Comparison of ENCODE assay signal across 9 cellular contexts in genomic region chr12:11650279-11650696, GRCh38. TPM values are rescaled to one million over a fixed set of nuclear protein-coding genes. Genes with fewer than 3 reads are reported as not detected.
DNase-seq lines count a peak whose midpoint lies in the region; ATAC-seq, FAIRE-seq and TF ChIP-seq lines count a peak whose summit lies in the region.
"Had no signal": no experiment of that assay in that cellular context is flagged by ENCODE, and none has a peak within 500 bp of the region (broad histone marks: within the 10 kb centered on the region; RNA-seq: fewer than 3 reads in every experiment).

No MANE protein-coding gene starts in this region.

- BruUV-seq in GM12878 (replicated peaks; lab: Mats Ljungman, UMichigan) = no TSS peak

- H3K14ac ChIP-seq in mesenchymal stem cell (ENCODE audit: low read length in 2 of 2) = peak overlapping the region in 1 of 2 experiments; percentile 78

- H2BK120ac ChIP-seq in mesenchymal stem cell (ENCODE audit: low read depth, low read length) = peak overlapping the region; percentile 77

- CTCF ChIA-PET in AG04449 (lab: Yijun Ruan, JAX) (interaction anchor here (1.6 to 2.2 kb wide), 2 partner anchors 70 to 382 kb away, joined by 3 to 8 read pairs; no protein-coding TSS in a partner anchor), GM12878 (lab: Yijun Ruan, JAX) (interaction anchor here (1.0 to 1.5 kb wide), 4 partner anchors 27 to 383 kb away, joined by 3 to 6 read pairs (median 3); no protein-coding TSS in a partner anchor)

- H3K4me3 Mint-ChIP-seq in IgD-negative memory B cell = peak overlapping the region; percentile 93 to 100 (median 98)

- TF ChIP-seq CTCF in AG04449 (IDR thresholded peaks at IDR 0.05; ENCODE audit: insufficient read depth, low read length, missing control alignments) = no peak
- TF ChIP-seq CTCF in GM12878 (IDR thresholded peaks at IDR 0.05 in 2 of 3, conservative IDR thresholded peaks at IDR 0.05 in 1 of 3; ENCODE audit: control insufficient read depth in 2 of 3, extremely low read depth in 1 of 3, insufficient read depth in 1 of 3, low read depth in 3 of 3, low read length in 3 of 3) = no peak
- TF ChIP-seq CTCF in GM13976 (IDR thresholded peaks at IDR 0.05; ENCODE audit: borderline replicate concordance, control extremely low read depth, extremely low read depth, insufficient read depth, missing control alignments) = no peak

- ATAC-seq in GM12878 (no peak), GM18907 (IDR thresholded peaks at IDR 0.05; ENCODE audit: unreplicated experiment) (no peak)

- no peaks in the 10 kb centered on the region for H3K27me3 Mint-ChIP-seq in IgD-negative memory B cell

- H3K9me3 ChIP-seq in GM12878 (replicated peaks; ENCODE audit: control insufficient read depth, insufficient read depth, low read length) = no peaks in the 10 kb centered on the region
- peaks cover 5% of the 10 kb centered on the region for H3K9me3 ChIP-seq in mesenchymal stem cell (ENCODE audit: control insufficient read depth, low read length)

- peak overlapping the region; percentile 14 for H4K91ac ChIP-seq in mesenchymal stem cell (ENCODE audit: low read length)

- no peak for TF ChIP-seq EP300 in GM12878 (IDR thresholded peaks at IDR 0.05; ENCODE audit: borderline replicate concordance in 1 of 2, control insufficient read depth in 1 of 2, low read depth in 2 of 2, low read length in 2 of 2)

- no peaks in the 10 kb centered on the region for H3K27me3 ChIP-seq in GM12878 (replicated peaks in 1 of 2; ENCODE audit: control insufficient read depth in 2 of 2, insufficient read depth in 2 of 2, low read length in 1 of 2)
- H3K27me3 ChIP-seq in mesenchymal stem cell (ENCODE audit: control insufficient read depth in 1 of 2, insufficient read depth in 1 of 2, low read length in 2 of 2) = no peaks in the 10 kb centered on the region

- no peaks in the 10 kb centered on the region for H3K9me3 Mint-ChIP-seq in IgD-negative memory B cell

- no peak for TF ChIP-seq RAD21 in GM12878 (IDR thresholded peaks at IDR 0.05; ENCODE audit: insufficient read depth, low read depth, low read length)

- POLR2A ChIA-PET in AG04449 (lab: Yijun Ruan, JAX) = interaction anchor here (1.1 to 2.4 kb wide), 5 partner anchors 116 to 383 kb away, joined by 3 to 8 read pairs (median 5); no protein-coding TSS in a partner anchor
- POLR2A ChIA-PET in GM12878 (lab: Charles Lee) = interaction anchor here (0.7 to 1.4 kb wide), 9 partner anchors 34 to 708 kb away, joined by 3 to 8 read pairs (median 4); no protein-coding TSS in a partner anchor

- peak overlapping the region; percentile 86 for H3K4me2 ChIP-seq in GM12878 (ENCODE audit: control insufficient read depth, insufficient read depth)
- peak overlapping the region; percentile 80 for H3K4me2 ChIP-seq in mesenchymal stem cell (ENCODE audit: low read length, poor library complexity, severe bottlenecking)

- H2BK15ac ChIP-seq in mesenchymal stem cell (ENCODE audit: low read depth, poor library complexity, severe bottlenecking) = no peak overlapping the region

- no peak overlapping the region for H2AK5ac ChIP-seq in mesenchymal stem cell (ENCODE audit: low read length, severe bottlenecking)

- H3K4me3 ChIP-seq in AG04449 (ENCODE audit: low read depth, low read length) = peak overlapping the region; percentile 91
- peak overlapping the region; percentile 85 for H3K4me3 ChIP-seq in GM12878
- peak overlapping the region; percentile 63 to 97 for H3K4me3 ChIP-seq in mesenchymal stem cell (ENCODE audit: insufficient read depth in 1 of 2, low read depth in 1 of 2, low read length in 2 of 2)

- intact Hi-C loops in GM12878 (cut with micrococcal nuclease; ENCODE audit: unreplicated experiment) = loop anchor here (1.0 to 10.0 kb wide), 3 partner anchors 80 to 1075 kb away; no protein-coding TSS in a partner anchor

- in situ Hi-C loops in GM12878 (cut with MboI) (loop anchor here (5.0 kb wide), 4 partner anchors 77 to 377 kb away; no protein-coding TSS in a partner anchor), GM13976 (cut with MboI; ENCODE audit: low sequenced_read_pairs, unreplicated experiment) (no loop called here)

- H3K4me1 ChIP-seq in GM12878 (ENCODE audit: control insufficient read depth, insufficient read depth, low read length) (peaks cover 14% of the 10 kb centered on the region), mesenchymal stem cell (ENCODE audit: control insufficient read depth, insufficient read depth, low read depth, low read length) (peaks cover 11% of the 10 kb centered on the region)

- peaks cover 62% of the 10 kb centered on the region for H3K79me2 ChIP-seq in GM12878 (ENCODE audit: control insufficient read depth, insufficient read depth, low read length)

- peak overlapping the region; percentile 86 to 99 (median 98) for H3K27ac Mint-ChIP-seq in IgD-negative memory B cell

- TF ChIP-seq POLR2A in GM12878 (IDR thresholded peaks at IDR 0.05; ENCODE audit: low read depth, low read length) (no peak), H54 (IDR thresholded peaks at IDR 0.05; ENCODE audit: low read depth, low read length) (no peak)

- H2BK5ac ChIP-seq in mesenchymal stem cell (ENCODE audit: low read depth, low read length, poor library complexity, severe bottlenecking) = peak overlapping the region; percentile 57

- H3K23ac ChIP-seq in mesenchymal stem cell (ENCODE audit: low read length in 2 of 2) = no peak overlapping the region

- H3K27ac ChIP-seq in GM12878 (ENCODE audit: control insufficient read depth, insufficient read depth) (peak overlapping the region; percentile 99), mesenchymal stem cell (ENCODE audit: low read length, poor library complexity, severe bottlenecking) (peak overlapping the region; percentile 84)

- H3K79me1 ChIP-seq in mesenchymal stem cell (replicated peaks; ENCODE audit: low read length, poor library complexity, severe bottlenecking) = no peaks in the 10 kb centered on the region

- H4K8ac ChIP-seq in mesenchymal stem cell (ENCODE audit: low read length) = no peak overlapping the region

- H4K20me1 ChIP-seq in GM12878 (ENCODE audit: control insufficient read depth, insufficient read depth) = no peaks in the 10 kb centered on the region; the same call in 1 of the 2 replicates

- WGBS in GM12878 (ENCODE audit: insufficient coverage, insufficient replicate concordance, low lambda C conversion rate, missing lambda C conversion rate) = 0% methylated on average over 7 of the region's 17 CpGs
- 0% methylated on average over 12 of the region's 17 CpGs for WGBS in mesenchymal stem cell

- FAIRE-seq in GM12878 (lab: Jason Lieb, UNC) (no peak), H54 (lab: Jason Lieb, UNC) (no peak)
- FAIRE-seq: islet of Langerhans had no signal

- H3K4ac ChIP-seq in mesenchymal stem cell (ENCODE audit: low read depth in 1 of 2, low read length in 2 of 2) = peak overlapping the region in 1 of 2 experiments; percentile 6

- RAD21 ChIA-PET in GM12878 (lab: Charles Lee; ENCODE audit: unreplicated experiment) = interaction anchor here (0.7 to 2.5 kb wide), 14 partner anchors 14 to 375 kb away, joined by 3 to 15 read pairs (median 5); no protein-coding TSS in a partner anchor

- H3K36me3 ChIP-seq in GM12878 (ENCODE audit: control insufficient read depth in 2 of 2, insufficient read depth in 2 of 2, low read length in 1 of 2) (no peaks in the 10 kb centered on the region), mesenchymal stem cell (ENCODE audit: control insufficient read depth in 1 of 2, insufficient read depth in 2 of 2, low read depth in 1 of 2, low read length in 2 of 2) (no peaks in the 10 kb centered on the region)

- H2AFZ ChIP-seq in GM12878 (ENCODE audit: control insufficient read depth, low read depth, low read length) (no peak overlapping the region), mesenchymal stem cell (ENCODE audit: low read depth, low read length) (no peak overlapping the region)

- peaks cover 25 to 33% (median 32%) of the 10 kb centered on the region in 3 donors for H3K4me1 Mint-ChIP-seq in IgD-negative memory B cell

- H2BK12ac ChIP-seq in mesenchymal stem cell (ENCODE audit: low read length in 2 of 2) = peak overlapping the region in 1 of 2 experiments; percentile 33

- DNase-seq in AG04449 (ENCODE audit: low read depth, low spot score) (no peak), GM12878 (ENCODE audit: low read depth, low spot score) (no peak), mesenchymal stem cell (no peak), NAMALWA (ENCODE audit: low spot score) (no peak), GM13976 (ENCODE audit: low spot score) (no peak), H54 (ENCODE audit: insufficient read length, low spot score) (no peak)

- H3K9ac ChIP-seq in GM12878 (ENCODE audit: control insufficient read depth, insufficient read depth, low read length) = peak overlapping the region; percentile 98
- peak overlapping the region; percentile 95 for H3K9ac ChIP-seq in mesenchymal stem cell (ENCODE audit: low read length)

- SMC1A ChIA-PET in GM12878 (lab: Charles Lee; ENCODE audit: uncharacterized antibody, unreplicated experiment) = interaction anchor here (0.6 to 1.6 kb wide), 13 partner anchors 63 to 359 kb away, joined by 3 to 7 read pairs (median 4); no protein-coding TSS in a partner anchor

- peak overlapping the region; percentile 11 to 79 for H3K18ac ChIP-seq in mesenchymal stem cell (ENCODE audit: low read depth in 1 of 2, low read length in 2 of 2)

- no peaks in the 10 kb centered on the region for H3K36me3 Mint-ChIP-seq in IgD-negative memory B cell

TF ChIP-seq in GM12878, 131 proteins besides CTCF, POLR2A, EP300 and RAD21 (continues in another document):
- TF ChIP-seq ZNF384 (IDR thresholded peaks at IDR 0.05; ENCODE audit: borderline replicate concordance, low read depth, low read length) = peak; percentile 82
- TF ChIP-seq POLR2AphosphoS5 (IDR thresholded peaks at IDR 0.05; ENCODE audit: low read length) = 0 out of 2 replicates have a peak, but pooled peaks have one; percentile 26

RNA-seq across cellular contexts. Expression of gene ETV6, which starts 0.8 kb away (rescaled TPM):
- polyA plus RNA-seq in IgD-negative memory B cell = 9.8 TPM
- 109 and 115 TPM in 2 replicates for total RNA-seq in GM12878 (2013; cell fraction: nucleolus; rRNA removed)
- total RNA-seq in GM12878 (2014; rRNA removed) = 24.0 and 24.9 TPM in 2 replicates
- total RNA-seq in GM12878 (2014; rRNA removed; fragmentation: Illumina TruSeq; extraction: Trizol) = 26.3 and 28.4 TPM in 2 replicates
- total RNA-seq in GM12878 (2021) = 69.7 and 74.8 TPM in 2 replicates
- polyA plus RNA-seq in GM12878 (2011; ENCODE audit: low read depth) = 18.0 TPM
- 27.2 and 29.7 TPM in 2 replicates for polyA plus RNA-seq in GM12878 (2011; rRNA removed)
- polyA plus RNA-seq in GM12878 (2011; cell fraction: cytosol; rRNA removed) = 21.0 and 26.5 TPM in 2 replicates
- 53.6 and 57.2 TPM in 2 replicates for polyA plus RNA-seq in GM12878 (2011; cell fraction: nucleus; rRNA removed)
- 22.0 and 25.1 TPM in 2 replicates for polyA plus RNA-seq in GM12878 (2012)
- polyA plus RNA-seq in GM12878 (2014; fragmentation: Illumina TruSeq; extraction: Trizol) = 32.6 and 34.6 TPM in 2 replicates
- 10 to 100 TPM in 1 of 2 experiments, 1 to 10 TPM in 1; 6.6 to 10.4 TPM for polyA plus RNA-seq in GM12878 (2014; fragmentation: Nextera tagmentation; extraction: Ambion mirVana)
- polyA plus RNA-seq in GM12878 (2014; rRNA removed) = 25.1 and 26.3 TPM in 2 replicates
- 10 to 100 TPM in 1 of 2 experiments, 1 to 10 TPM in 1; 7.8 to 12.5 TPM for polyA plus RNA-seq in GM12878 (2016; fragmentation: Nextera tagmentation; extraction: Ambion mirVana)
- polyA minus RNA-seq in GM12878 (2011; rRNA and poly(A)+ RNA removed) = 52.2 and 65.0 TPM in 2 replicates
- polyA minus RNA-seq in GM12878 (2011; cell fraction: cytosol; rRNA and poly(A)+ RNA removed) = 23.9 and 25.7 TPM in 2 replicates
- polyA minus RNA-seq in GM12878 (2011; cell fraction: nucleus; rRNA and poly(A)+ RNA removed) = 74.2 and 133 TPM in 2 replicates
- 10.9 TPM for polyA plus RNA-seq in mesenchymal stem cell (2013, experiment 1 of 2)
- polyA plus RNA-seq in mesenchymal stem cell (2013, experiment 2 of 2) = 10.4 TPM
